Comparison of ENCODE assay signal across 8 cellular contexts in genomic region chr22:22168190-22168940, GRCh38.
A peak's percentile ranks its signal among the peaks of the same experiment; 100 is the strongest.
DNase-seq lines count a peak whose midpoint lies in the region; ATAC-seq and TF ChIP-seq lines count a peak whose summit lies in the region.

No MANE protein-coding gene starts in this region.

- 0 to 31% methylated on average over 3 to 7 of the region's 7 CpGs for WGBS in gastroesophageal sphincter (ENCODE audit: low coverage in 1 of 2), 2 donors

- BruUV-seq in PC-3 (replicated peaks; lab: Mats Ljungman, UMichigan) = no TSS peak

- H2AFZ ChIP-seq in PC-3 (ENCODE audit: low read length) = 0 out of 2 replicates have a peak overlapping the region, but pooled peaks have one; percentile 22

- H3K4me1 Mint-ChIP-seq in CD14-positive monocyte = peaks cover 16% of the 10 kb centered on the region
- peaks cover 39% of the 10 kb centered on the region for H3K4me1 Mint-ChIP-seq in stimulated activated naive CD8-positive, alpha-beta T cell treated with anti-CD3 and anti-CD28 coated beads, Interleukin-15, Interleukin-2, amounts not matched to agents 100 ng/mL and 50 ng/mL, for 24 hours (ENCODE audit: low read depth)

- DNase-seq in CD14-positive monocyte (ENCODE audit: low spot score) = no peak
- peak; percentile 9 for DNase-seq in PC-3
- peak; percentile 27 for DNase-seq in fibroblast of gingiva (ENCODE audit: low read depth)
- no peak for DNase-seq in WERI-Rb-1

- H4K20me1 ChIP-seq in PC-3 (ENCODE audit: low read length) = no peaks in the 10 kb centered on the region

- 0 out of 2 replicates have a peak overlapping the region, but pooled peaks have one; percentile 34 for H3K4me2 ChIP-seq in PC-3 (ENCODE audit: low read length)

- H3K27me3 Mint-ChIP-seq in CD14-positive monocyte (ENCODE audit: low read depth in 3 of 3) = peaks cover 5 to 7% (median 5%) of the 10 kb centered on the region in 3 donors
- H3K27me3 Mint-ChIP-seq in stimulated activated naive CD8-positive, alpha-beta T cell treated with anti-CD3 and anti-CD28 coated beads, Interleukin-15, Interleukin-2, amounts not matched to agents 100 ng/mL and 50 ng/mL, for 24 hours = no peaks in the 10 kb centered on the region

- H3K9me3 Mint-ChIP-seq in CD14-positive monocyte = no peaks in the 10 kb centered on the region
- no peaks in the 10 kb centered on the region for H3K9me3 Mint-ChIP-seq in stimulated activated naive CD8-positive, alpha-beta T cell treated with anti-CD3 and anti-CD28 coated beads, Interleukin-15, Interleukin-2, amounts not matched to agents 100 ng/mL and 50 ng/mL, for 24 hours

- H3K4me1 ChIP-seq in PC-3 (ENCODE audit: insufficient read depth, low read length) (no peaks in the 10 kb centered on the region), gastroesophageal sphincter (no peaks in the 10 kb centered on the region)

- 0 out of 2 replicates have a peak overlapping the region, but pooled peaks have one; percentile 9 for H3K4me3 ChIP-seq in PC-3 (ENCODE audit: low read length)
- H3K4me3 ChIP-seq in WERI-Rb-1 (ENCODE audit: low read depth, low read length) = no peak overlapping the region
- no peak overlapping the region for H3K4me3 ChIP-seq in gastroesophageal sphincter

- peak overlapping the region in 1 of 2 donors; percentile 83 for H3K4me3 Mint-ChIP-seq in CD14-positive monocyte
- H3K4me3 Mint-ChIP-seq in stimulated activated naive CD8-positive, alpha-beta T cell treated with anti-CD3 and anti-CD28 coated beads, Interleukin-15, Interleukin-2, amounts not matched to agents 100 ng/mL and 50 ng/mL, for 24 hours = peak overlapping the region; percentile 67

- CTCF ChIA-PET in PC-3 (lab: Charles Lee) = no interaction called here

- peaks cover 16% of the 10 kb centered on the region; the same call in 1 of the 2 replicates for H3K27me3 ChIP-seq in PC-3 (ENCODE audit: low read length)
- peaks cover 3% of the 10 kb centered on the region for H3K27me3 ChIP-seq in WERI-Rb-1 (ENCODE audit: insufficient read depth, low read depth, severe bottlenecking)
- H3K27me3 ChIP-seq in gastroesophageal sphincter = peaks cover 66% of the 10 kb centered on the region

- no peaks in the 10 kb centered on the region for H3K79me2 ChIP-seq in PC-3 (ENCODE audit: low read length)

- no peak for TF ChIP-seq POLR2A in gastroesophageal sphincter (IDR thresholded peaks at IDR 0.05)

- H3K9ac ChIP-seq in PC-3 (ENCODE audit: low read length) = no peak overlapping the region

- intact Hi-C loops in CD14-positive monocyte (cut with micrococcal nuclease) (no loop called here), PC-3 (cut with micrococcal nuclease) (no loop called here)

- H3K27ac Mint-ChIP-seq in CD14-positive monocyte = peak overlapping the region in 5 of 7 donors; percentile 14 to 70 (median 60)
- H3K27ac Mint-ChIP-seq in stimulated activated naive CD8-positive, alpha-beta T cell treated with anti-CD3 and anti-CD28 coated beads, Interleukin-15, Interleukin-2, amounts not matched to agents 100 ng/mL and 50 ng/mL, for 24 hours = peak overlapping the region; percentile 76

- no peak for TF ChIP-seq EP300 in gastroesophageal sphincter (IDR thresholded peaks at IDR 0.05)

- TF ChIP-seq CTCF in CD14-positive monocyte (IDR thresholded peaks at IDR 0.05) (no peak), PC-3 (conservative IDR thresholded peaks at IDR 0.05; ENCODE audit: low read depth, low read length) (no peak), WERI-Rb-1 (IDR thresholded peaks at IDR 0.05; ENCODE audit: low read depth, low read length) (no peak), gastroesophageal sphincter (IDR thresholded peaks at IDR 0.05) (no peak)

- POLR2A ChIA-PET in PC-3 (lab: Charles Lee; ENCODE audit: unreplicated experiment) = no interaction called here

- H3K36me3 ChIP-seq in PC-3 (ENCODE audit: low read depth, low read length) = no peaks in the 10 kb centered on the region
- H3K36me3 ChIP-seq in WERI-Rb-1 = no peaks in the 10 kb centered on the region
- H3K36me3 ChIP-seq in gastroesophageal sphincter = no peaks in the 10 kb centered on the region

- H3K9me2 ChIP-seq in PC-3 (replicated peaks; ENCODE audit: low read length) = no peaks in the 10 kb centered on the region

- no peaks in the 10 kb centered on the region for H3K36me3 Mint-ChIP-seq in CD14-positive monocyte
- no peaks in the 10 kb centered on the region for H3K36me3 Mint-ChIP-seq in stimulated activated naive CD8-positive, alpha-beta T cell treated with anti-CD3 and anti-CD28 coated beads, Interleukin-15, Interleukin-2, amounts not matched to agents 100 ng/mL and 50 ng/mL, for 24 hours (ENCODE audit: low read depth)

- H3F3A ChIP-seq in PC-3 (ENCODE audit: low read length, unreplicated experiment) = no peaks in the 10 kb centered on the region

- H3K9me3 ChIP-seq in PC-3 (ENCODE audit: low read length) = no peaks in the 10 kb centered on the region
- no peaks in the 10 kb centered on the region for H3K9me3 ChIP-seq in WERI-Rb-1 (ENCODE audit: severe bottlenecking)
- H3K9me3 ChIP-seq in gastroesophageal sphincter = no peaks in the 10 kb centered on the region

- H3K27ac ChIP-seq in PC-3 (ENCODE audit: low read length) (no peak overlapping the region), WERI-Rb-1 (no peak overlapping the region), gastroesophageal sphincter (no peak overlapping the region)

- peak; percentile 15 for ATAC-seq in GM19025 (IDR thresholded peaks at IDR 0.05; ENCODE audit: low read depth, unreplicated experiment)
- peak; percentile 30 for ATAC-seq in HG03439 (IDR thresholded peaks at IDR 0.05; ENCODE audit: unreplicated experiment)
- no peak for ATAC-seq in PC-3
- ATAC-seq in gastroesophageal sphincter = no peak

Comparison
In these comparisons a context has a peak if more than half of its experiments do, and no peak if none do; other contexts are left out.
1. DNase-seq: peak in PC-3 (single experiment) and fibroblast of gingiva (single experiment); none in CD14-positive monocyte (single experiment) and WERI-Rb-1 (single experiment).
2. ATAC-seq: peak in GM19025 (single experiment) and HG03439 (single experiment); none in PC-3 (single experiment) and gastroesophageal sphincter (single experiment).